8 cellular contexts compared by ENCODE assay signal in the genomic region with DNA sequence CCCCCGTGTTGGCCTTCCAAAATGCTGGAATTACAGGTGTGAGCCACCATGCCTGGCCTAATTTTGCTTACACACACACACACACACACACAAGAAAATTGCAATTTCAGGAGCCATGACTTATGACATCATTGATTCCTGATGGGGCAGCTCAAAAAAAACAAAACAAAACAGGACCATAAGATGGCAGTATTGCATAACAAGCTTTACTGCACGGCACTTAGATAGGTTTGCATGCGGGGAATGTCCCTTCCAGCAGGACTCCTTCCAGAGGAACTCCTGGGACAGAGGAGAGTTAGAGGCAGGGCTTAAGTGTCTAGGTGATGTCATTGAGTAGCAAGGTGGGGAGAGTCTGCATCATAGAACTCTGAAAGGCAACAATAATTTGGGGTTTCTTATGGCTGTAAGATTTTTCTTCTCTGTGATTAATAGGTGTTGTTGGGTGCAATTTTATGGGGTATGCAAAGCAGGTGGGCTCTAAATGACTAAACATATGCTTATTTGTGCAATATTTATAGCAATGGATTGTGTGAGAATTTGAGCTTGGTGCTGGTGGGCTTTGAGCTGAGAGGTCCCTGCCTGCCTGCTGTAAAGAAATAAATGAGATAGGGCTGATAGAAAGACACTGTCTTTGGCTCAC. TPM values are rescaled to one million over a fixed set of nuclear protein-coding genes. Genes with fewer than 3 reads are reported as not detected.
A peak's percentile ranks its signal among the peaks of the same experiment; 100 is the strongest.
DNase-seq lines count a peak whose midpoint lies in the region; ATAC-seq, FAIRE-seq and TF ChIP-seq lines count a peak whose summit lies in the region.

No MANE protein-coding gene starts in this region.

- H3K9ac ChIP-seq in astrocyte (ENCODE audit: low read length) = no peak overlapping the region

- DNase-seq in DMS 273 (lab: John Stamatoyannopoulos, UW; ENCODE audit: unreplicated experiment) (peak; percentile 90), HEK293T (ENCODE audit: extremely low spot score) (peak; percentile 66), NCI-H226 (peak; percentile 63), astrocyte (ENCODE audit: low read depth) (peak; percentile 41), memory B cell (ENCODE audit: low spot score in 2 of 2) (no peak), midbrain (lab: John Stamatoyannopoulos, UW) (no peak), nucleus accumbens (lab: John Stamatoyannopoulos, UW) (no peak)

- no peak overlapping the region for H3K27ac ChIP-seq in astrocyte (ENCODE audit: low read depth, low read length)

- H3K4me3 ChIP-seq in astrocyte (ENCODE audit: insufficient read depth, low read depth, low read length) = no peak overlapping the region

- H3K27me3 ChIP-seq in astrocyte (ENCODE audit: insufficient read depth, low read length) = no peaks in the 10 kb centered on the region

- H3K36me3 ChIP-seq in astrocyte (ENCODE audit: insufficient read depth, low read length) = no peaks in the 10 kb centered on the region

- H3K79me2 ChIP-seq in astrocyte (ENCODE audit: insufficient read depth, low read length) = no peaks in the 10 kb centered on the region

- H3K27me3 Mint-ChIP-seq in astrocyte (ENCODE audit: low read depth, unreplicated experiment) = peaks cover 12% of the 10 kb centered on the region
- no peaks in the 10 kb centered on the region for H3K27me3 Mint-ChIP-seq in memory B cell

- no peak overlapping the region for H2AFZ ChIP-seq in astrocyte (ENCODE audit: low read depth, low read length)

- H3K27ac Mint-ChIP-seq in astrocyte (ENCODE audit: unreplicated experiment) (no peak overlapping the region), memory B cell (no peak overlapping the region)

- FAIRE-seq in astrocyte (lab: Jason Lieb, UNC) = no peak

- H3K4me2 ChIP-seq in astrocyte (ENCODE audit: low read length) = no peak overlapping the region

- H3K4me1 Mint-ChIP-seq in astrocyte (ENCODE audit: low read depth, unreplicated experiment) = no peaks in the 10 kb centered on the region
- H3K4me1 Mint-ChIP-seq in memory B cell = peaks cover 3% of the 10 kb centered on the region

- H3K9me3 Mint-ChIP-seq in astrocyte (ENCODE audit: unreplicated experiment) (peaks cover 15% of the 10 kb centered on the region), memory B cell (no peaks in the 10 kb centered on the region)

- CTCF ChIA-PET in HEK293T (lab: Yijun Ruan, JAX) = interaction anchor here (0.6 to 2.1 kb wide), 12 partner anchors 12 to 390 kb away, joined by 3 to 20 read pairs (median 3); a partner anchor contains a TSS

- H3K9me3 ChIP-seq in astrocyte (ENCODE audit: insufficient read depth, low read depth, low read length) = no peaks in the 10 kb centered on the region

- no peaks in the 10 kb centered on the region for H3K36me3 Mint-ChIP-seq in astrocyte (ENCODE audit: low read depth, unreplicated experiment)
- H3K36me3 Mint-ChIP-seq in memory B cell = no peaks in the 10 kb centered on the region

- no peaks in the 10 kb centered on the region for H3K4me1 ChIP-seq in astrocyte (ENCODE audit: insufficient read depth, low read length)

- peak; percentile 45 for TF ChIP-seq CTCF in astrocyte (IDR thresholded peaks at IDR 0.05; ENCODE audit: insufficient read depth, low read depth, low read length)

- POLR2A ChIA-PET in HEK293T (lab: Yijun Ruan, JAX) = interaction anchor here (1.4 kb wide), 1 partner anchor 79 kb away, joined by 3 read pairs; no protein-coding TSS in a partner anchor

- H4K20me1 ChIP-seq in astrocyte (ENCODE audit: insufficient read depth, low read length) = no peaks in the 10 kb centered on the region

- H3K4me3 Mint-ChIP-seq in astrocyte (ENCODE audit: unreplicated experiment) (no peak overlapping the region), memory B cell (no peak overlapping the region)

- ATAC-seq in memory B cell (ENCODE audit: low read depth) = peak; percentile 78
- no peak for ATAC-seq in HG03139 (IDR thresholded peaks at IDR 0.05; ENCODE audit: unreplicated experiment)

TF ChIP-seq in HEK293T, 16 proteins besides CTCF, POLR2A, EP300 and RAD21:
- TF ChIP-seq BHLHE40 (IDR thresholded peaks at IDR 0.05; ENCODE audit: borderline replicate concordance) (no peak), ZNF384 (IDR thresholded peaks at IDR 0.05) (0 out of 2 replicates have a peak, but pooled peaks have one; percentile 27)

RNA-seq across cellular contexts. Expression of a gene that starts 9.0 kb away (rescaled TPM):
- total RNA-seq in astrocyte = not detected in 2 replicates

RNA-seq across cellular contexts. Expression of a gene that starts 16.2 kb away (rescaled TPM):
- total RNA-seq in astrocyte = 3.2 and 3.3 TPM in 2 replicates

Comparison
In these comparisons a context has a peak if more than half of its experiments do, and no peak if none do; other contexts are left out.
1. DNase-seq: peak in DMS 273 (single experiment), HEK293T (single experiment), NCI-H226 (single experiment) and astrocyte (single experiment); none in memory B cell (0 of 2), midbrain (single experiment) and nucleus accumbens (0 of 56).